23 cellular contexts compared by ENCODE assay signal in the genomic region with DNA sequence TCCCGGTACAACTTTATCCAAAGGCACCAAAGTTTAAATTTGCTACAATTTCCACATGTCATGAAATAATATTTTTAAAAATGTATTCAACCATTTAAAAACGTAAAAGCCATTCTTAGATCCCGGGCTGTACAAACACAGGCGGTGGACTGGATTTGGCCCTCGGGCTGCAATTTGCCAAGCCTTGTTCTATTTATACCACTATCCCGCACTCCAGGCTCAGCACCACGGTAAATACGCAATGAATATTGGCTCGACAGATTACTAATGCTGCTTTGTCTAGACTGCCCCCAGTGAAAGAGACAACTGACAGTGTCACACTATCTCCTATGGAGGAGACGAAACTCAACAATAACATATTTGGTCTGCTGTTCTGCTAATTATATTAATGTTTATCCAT.
"Had no signal": no experiment of that assay in that cellular context is flagged by ENCODE, and none has a peak within 500 bp of the region (broad histone marks: within the 10 kb centered on the region; RNA-seq: fewer than 3 reads in every experiment).

No MANE protein-coding gene starts in this region.

- H3K4me3 Mint-ChIP-seq: naive thymus-derived CD8-positive, alpha-beta T cell; nephron progenitor cell had no signal

- DNase-seq: dorsolateral prefrontal cortex; effector CD4-positive, alpha-beta T cell; left cardiac atrium; left lung; lower lobe of right lung; naive thymus-derived CD8-positive, alpha-beta T cell; nephron progenitor cell; occipital lobe; ovary; posterior cingulate gyrus; psoas muscle; stimulated activated CD4-positive, alpha-beta T cell treated with anti-CD3 and anti-CD28 coated beads, Interleukin-12 subunit alpha, Interleukin-12 subunit beta, amount 100 ng/mL, for 4 hours; stimulated activated CD4-positive, alpha-beta T cell treated with anti-CD3 and anti-CD28 coated beads, Interleukin-1b, Interleukin-23, amount 100 ng/mL, for 48 hours; stimulated activated CD4-positive, alpha-beta T cell treated with anti-CD3 and anti-CD28 coated beads, Interleukin-4, amount 100 ng/mL, for 1 hour; stimulated activated CD8-positive, alpha-beta memory T cell treated with anti-CD3 and anti-CD28 coated beads, Interleukin-4, amount 100 ng/mL, for 48 hours; stimulated activated naive CD4-positive, alpha-beta T cell; stomach; thyroid gland; trophoblast cell had no signal

- H2AFZ ChIP-seq: hepatocyte had no signal

- H3K27ac Mint-ChIP-seq: naive thymus-derived CD8-positive, alpha-beta T cell; nephron progenitor cell had no signal

- H3K27me3 ChIP-seq: hepatocyte, left lung, ovary, stomach, thyroid gland, vagina had no signal

- H3K27ac ChIP-seq: dorsolateral prefrontal cortex, hepatocyte, left lung, lower lobe of right lung, ovary, psoas muscle, stomach, thyroid gland, vagina had no signal

- ATAC-seq: left cardiac atrium; left lung; lower lobe of right lung; naive thymus-derived CD8-positive, alpha-beta T cell; psoas muscle; sciatic nerve had no signal

- H3K9me3 ChIP-seq: left lung, lower lobe of right lung, ovary, psoas muscle, stomach, thyroid gland, vagina had no signal

- H3K79me2 ChIP-seq: hepatocyte had no signal

- H3K36me3 Mint-ChIP-seq: naive thymus-derived CD8-positive, alpha-beta T cell had no signal

- H3K4me3 ChIP-seq: dorsolateral prefrontal cortex, hepatocyte, left lung, lower lobe of right lung, ovary, psoas muscle, smooth muscle cell, stomach, thyroid gland, vagina had no signal

- H3K4me1 Mint-ChIP-seq: naive thymus-derived CD8-positive, alpha-beta T cell had no signal

- H3K4me1 ChIP-seq: left lung, lower lobe of right lung, psoas muscle, stomach, thyroid gland, vagina had no signal

- H3K4me2 ChIP-seq: hepatocyte, smooth muscle cell had no signal

- H3K9me3 Mint-ChIP-seq: nephron progenitor cell had no signal

- H3K36me3 ChIP-seq: left lung, lower lobe of right lung, ovary, stomach, thyroid gland, vagina had no signal
